In genomic region chr17:50055426-50056216, GRCh38 we compare ENCODE assay signal across 8 cellular contexts. TPM values are rescaled to one million over a fixed set of nuclear protein-coding genes. Genes with fewer than 3 reads are reported as not detected.
A peak's percentile ranks its signal among the peaks of the same experiment; 100 is the strongest.
DNase-seq lines count a peak whose midpoint lies in the region; ATAC-seq, FAIRE-seq and TF ChIP-seq lines count a peak whose summit lies in the region.

ITGA3 (plus strand) TSS chr17:50056110; CDS start chr17:50056440, 330 bp downstream.

- peak within 1 kb of the TSS in 1 of 2 experiments; percentile 58; a peak in 2 of 4 replicates for H3K9ac ChIP-seq in K562 (ENCODE audit: insufficient read depth in 1 of 2, low read depth in 2 of 2, low read length in 2 of 2)

- 0 out of 2 replicates have a peak within 1 kb of the TSS, but pooled peaks have one; percentile 17 for H2AFZ ChIP-seq in K562 (ENCODE audit: low read depth, low read length)

- TF ChIP-seq CTCF in K562 (IDR thresholded peaks at IDR 0.05 in 2 of 3, conservative IDR thresholded peaks at IDR 0.05 in 1 of 3; ENCODE audit: insufficient read depth in 2 of 3, low read depth in 1 of 3, low read length in 3 of 3) (no peak), retinal pigment epithelial cell (conservative IDR thresholded peaks at IDR 0.05; ENCODE audit: low read depth, low read length) (no peak)

- H3K9me3 ChIP-seq in K562 (replicated peaks; ENCODE audit: control insufficient read depth, insufficient read depth, low read depth, low read length), result no peaks in the 10 kb centered on the region

- no TSS peak for BruUV-seq in K562 (replicated peaks; lab: Mats Ljungman, UMichigan)

- DNase-seq in AG08396 (ENCODE audit: low spot score) (peak; percentile 85), NCI-H1092 treated with DMSO at 0.1 percent for 48 hours (lab: John Stamatoyannopoulos, UW) (peak; percentile 63), T1000 (lab: John Stamatoyannopoulos, UW) (peak; percentile 91), K562 (ENCODE audit: extremely low read depth in 1 of 4, low spot score in 3 of 4) (peak; percentile 28 to 85 (median 68)), hypothalamus (lab: John Stamatoyannopoulos, UW) (peak in 36 of 51 donors; percentile 11 to 87 (median 65)), retinal pigment epithelial cell (ENCODE audit: low read depth) (peak; percentile 79), NCI-H1694 (lab: John Stamatoyannopoulos, UW) (no peak)

- peaks cover 18% of the 10 kb centered on the region in 2 experiments for H3K4me1 ChIP-seq in K562 (replicated peaks in 1 of 2; ENCODE audit: control insufficient read depth in 2 of 2, insufficient read depth in 2 of 2, low read length in 2 of 2)

- TF ChIP-seq EP300 in K562 (IDR thresholded peaks at IDR 0.05; ENCODE audit: low read length), result no peak

- H3K27me3 ChIP-seq in K562 (ENCODE audit: control insufficient read depth in 2 of 2, insufficient read depth in 2 of 2, low read length in 2 of 2), result peaks cover 16 to 50% of the 10 kb centered on the region in 2 experiments; a peak in 4 of 5 replicates

- H3K9me1 ChIP-seq in K562 (ENCODE audit: control insufficient read depth, insufficient read depth, low read length), result no peaks in the 10 kb centered on the region

- no peaks in the 10 kb centered on the region for H3K36me3 ChIP-seq in K562 (ENCODE audit: control insufficient read depth, insufficient read depth, low read length)

- no peaks in the 10 kb centered on the region for H3K79me2 ChIP-seq in K562 (ENCODE audit: control insufficient read depth, insufficient read depth, low read length)

- POLR2A ChIA-PET in K562 (lab: Yijun Ruan, JAX), result interaction anchor here (1.2 kb wide), 1 partner anchor 22 kb away, joined by 3 read pairs; no protein-coding TSS in a partner anchor

- no peaks in the 10 kb centered on the region for H4K20me1 ChIP-seq in K562 (replicated peaks; ENCODE audit: control insufficient read depth, insufficient read depth, low read length)

- H3K4me2 ChIP-seq in K562 (ENCODE audit: insufficient read depth, low read length), result peak within 1 kb of the TSS; percentile 38; the same call in 1 of the 2 replicates

- WGBS in K562 (ENCODE audit: insufficient coverage, low coverage, missing lambda C conversion rate), result 3% methylated on average over 33 of the region's 65 CpGs

- H3K27ac ChIP-seq in K562 (ENCODE audit: extremely low read depth, low read depth, low read length), result no peak within 1 kb of the TSS

- peak within 1 kb of the TSS; percentile 31 for H3K4me3 ChIP-seq in K562
- peak within 1 kb of the TSS; percentile 94 for H3K4me3 ChIP-seq in retinal pigment epithelial cell (ENCODE audit: low read length)

- in situ Hi-C loops in K562 (cut with MboI), result no loop called here

- TF ChIP-seq POLR2A in K562 (conservative IDR thresholded peaks at IDR 0.05), result no peak

- no peak for FAIRE-seq in K562 (lab: Jason Lieb, UNC)

- intact Hi-C loops in K562 (cut with micrococcal nuclease), result no loop called here

- CTCF ChIA-PET in K562 (lab: Yijun Ruan, JAX; ENCODE audit: low intra/inter-chr PET ratio), result interaction anchor here (0.6 to 0.7 kb wide), 2 partner anchors 20 to 28 kb away, joined by 3 read pairs; no protein-coding TSS in a partner anchor

- TF ChIP-seq RAD21 in K562 (CRISPR knock-in tag; conservative IDR thresholded peaks at IDR 0.05 in 1 of 2, IDR thresholded peaks at IDR 0.05 in 1 of 2), result no peak

- peak; percentile 47 for ATAC-seq in GM19463 (IDR thresholded peaks at IDR 0.05; ENCODE audit: unreplicated experiment)
- peak; percentile 66 for ATAC-seq in K562

TF ChIP-seq in K562, 482 proteins besides CTCF, POLR2A, EP300 and RAD21 (continues in another document):
- no peak for TF ChIP-seq STAT6 (CRISPR knock-in tag; IDR thresholded peaks at IDR 0.05)
- TF ChIP-seq CBFA2T2 (conservative IDR thresholded peaks at IDR 0.05), result no peak
- no peak for TF ChIP-seq KDM2B (CRISPR knock-in tag; IDR thresholded peaks at IDR 0.05)
- TF ChIP-seq NCOA6 (IDR thresholded peaks at IDR 0.05), result no peak
- TF ChIP-seq FOXM1 (IDR thresholded peaks at IDR 0.05; ENCODE audit: low read depth), result no peak
- TF ChIP-seq FOXM1 (CRISPR knock-in tag; IDR thresholded peaks at IDR 0.05; ENCODE audit: low read depth), result 0 out of 2 replicates have a peak, but pooled peaks have one; percentile 36
- TF ChIP-seq CREBBP (IDR thresholded peaks at IDR 0.05; ENCODE audit: low read depth, low read length), result no peak
- no peak for TF ChIP-seq ZSCAN29 (IDR thresholded peaks at IDR 0.05)
- TF ChIP-seq POLR2B (IDR thresholded peaks at IDR 0.05; ENCODE audit: low read depth, partially characterized antibody), result no peak
- TF ChIP-seq NR0B1 (IDR thresholded peaks at IDR 0.05; ENCODE audit: partially characterized antibody), result no peak
- peak; percentile 78 for TF ChIP-seq VEZF1 (CRISPR knock-in tag; IDR thresholded peaks at IDR 0.05)
- no peak for TF ChIP-seq THAP7 (CRISPR knock-in tag; IDR thresholded peaks at IDR 0.05)
- no peak for TF ChIP-seq SMARCA5 (IDR thresholded peaks at IDR 0.05)
- no peak for TF ChIP-seq ZNF707 (CRISPR knock-in tag; conservative IDR thresholded peaks at IDR 0.05)
- TF ChIP-seq ZNF133 (CRISPR knock-in tag; IDR thresholded peaks at IDR 0.05), result no peak

RNA-seq across cellular contexts. Expression of gene ITGA3, which starts in this region (rescaled TPM):
- total RNA-seq in K562 (2011; cell fraction: chromatin; rRNA removed; ENCODE audit: low replicate concordance), result 0.19 and 1.1 TPM in 2 replicates
- total RNA-seq in K562 (2011; cell fraction: nucleolus; rRNA removed), result 1.1 and 4.2 TPM in 2 replicates
- total RNA-seq in K562 (2011; cell fraction: nucleoplasm; rRNA removed), result 0.51 and 1.1 TPM in 2 replicates
- total RNA-seq in K562 (2014; rRNA removed), result 0.05 and 0.20 TPM in 2 replicates
- total RNA-seq in K562 (2014; rRNA removed; fragmentation: Illumina TruSeq; extraction: Trizol), result 0.10 and 0.33 TPM in 2 replicates
- 0.11 and 0.14 TPM in 2 replicates for total RNA-seq in K562 (2015; rRNA removed; fragmentation: Illumina TruSeq; extraction: Trizol)
- total RNA-seq in K562 (2021), result 0.75 and 1.3 TPM in 2 replicates
- polyA plus RNA-seq in K562 (2011; rRNA removed), result 0.15 and 0.16 TPM in 2 replicates
- polyA plus RNA-seq in K562 (2011; cell fraction: cytosol; rRNA removed), result 0.13 and 0.30 TPM in 2 replicates
- 0.86 and 1.1 TPM in 2 replicates for polyA plus RNA-seq in K562 (2011; cell fraction: nucleus; rRNA removed)
- polyA plus RNA-seq in K562 (2012), result 0.35 and 1.4 TPM in 2 replicates
- 0.13 and 0.24 TPM in 2 replicates for polyA plus RNA-seq in K562 (2014; fragmentation: Illumina TruSeq; extraction: Trizol)
- polyA plus RNA-seq in K562 (2014; fragmentation: Nextera tagmentation; extraction: Ambion mirVana), result not detected
- polyA plus RNA-seq in K562 (2014; rRNA removed), result 0.03 TPM in 2 replicates
- 1.1 TPM in 1 of 2 replicates, not detected in the other for polyA minus RNA-seq in K562 (2011; rRNA and poly(A)+ RNA removed)
- polyA minus RNA-seq in K562 (2011; cell fraction: cytosol; rRNA and poly(A)+ RNA removed), result 0.19 and 2.6 TPM in 2 replicates
- 0.56 and 0.67 TPM in 2 replicates for polyA minus RNA-seq in K562 (2011; cell fraction: nucleus; rRNA and poly(A)+ RNA removed)
